In the genomic region with DNA sequence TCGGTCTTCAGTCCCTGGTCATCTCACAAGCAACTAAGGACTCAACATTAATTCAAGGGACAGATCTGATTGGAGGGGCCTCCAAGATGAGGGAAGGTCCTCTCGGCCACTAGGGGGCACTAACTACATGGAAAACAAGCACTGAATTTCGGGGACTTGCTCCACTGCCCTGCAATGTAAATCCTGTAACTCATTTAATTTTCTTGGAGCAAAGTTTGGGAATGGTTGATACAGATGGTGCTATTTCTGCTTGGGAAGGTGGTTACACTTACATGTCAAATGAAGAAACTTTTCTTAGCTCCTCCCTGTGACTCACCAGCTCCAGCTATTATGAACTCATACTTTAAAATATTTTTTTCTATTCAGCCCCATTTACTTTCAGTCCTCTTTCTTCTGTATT, we compare ENCODE assay signal across 8 cellular contexts.
A peak's percentile ranks its signal among the peaks of the same experiment; 100 is the strongest.
DNase-seq lines count a peak whose midpoint lies in the region; ATAC-seq, FAIRE-seq and TF ChIP-seq lines count a peak whose summit lies in the region.

No MANE protein-coding gene starts in this region.

- H3K4me2 ChIP-seq in endothelial cell of umbilical vein (ENCODE audit: insufficient read depth, low read length), result no peak overlapping the region

- dilution Hi-C loops in endothelial cell of umbilical vein (cut with MboI; ENCODE audit: extremely low pct_ligation_motif_present, low sequenced_read_pairs), result no loop called here

- no peaks in the 10 kb centered on the region for H3K9me1 ChIP-seq in endothelial cell of umbilical vein (replicated peaks; ENCODE audit: control insufficient read depth, extremely low read depth, insufficient read depth, low read length)

- POLR2A ChIA-PET in BJ (lab: Charles Lee) (no interaction called here), endothelial cell of umbilical vein (lab: Charles Lee) (no interaction called here)

- H3K4me1 Mint-ChIP-seq in natural killer cell, result no peaks in the 10 kb centered on the region

- DNase-seq in BJ (ENCODE audit: low read depth), result peak; percentile 61
- DNase-seq in NCI-H526 (lab: John Stamatoyannopoulos, UW), result peak; percentile 55 to 87
- peak; percentile 54 to 70 for DNase-seq in activated CD4-positive, alpha-beta T cell treated with anti-CD3 and anti-CD28 coated beads, Interleukin-2, amount 50 U/mL, for 48 hours
- DNase-seq in endothelial cell of umbilical vein (ENCODE audit: low read depth, low spot score), result peak; percentile 81
- DNase-seq in natural killer cell, result no peak
- peak; percentile 70 for DNase-seq in tibial artery

- TF ChIP-seq POLR2A in endothelial cell of umbilical vein (IDR thresholded peaks at IDR 0.05; ENCODE audit: low read depth, low read length), result no peak

- H2AFZ ChIP-seq in endothelial cell of umbilical vein (ENCODE audit: low read depth, low read length), result no peak overlapping the region

- no peaks in the 10 kb centered on the region for H3K36me3 Mint-ChIP-seq in natural killer cell

- peak; percentile 87 for FAIRE-seq in endothelial cell of umbilical vein (lab: Jason Lieb, UNC)

- CTCF ChIA-PET in BJ (lab: Yijun Ruan, JAX) (interaction anchor here (0.6 to 17.0 kb wide), 15 partner anchors 9 to 447 kb away, joined by 3 to 263 read pairs (median 3); no protein-coding TSS in a partner anchor), endothelial cell of umbilical vein (lab: Charles Lee) (interaction anchor here (0.6 to 20.7 kb wide), 12 partner anchors 9 to 458 kb away, joined by 3 to 740 read pairs (median 4); no protein-coding TSS in a partner anchor)

- H3K36me3 ChIP-seq in BJ (ENCODE audit: control insufficient read depth, insufficient read depth, low read length) (no peaks in the 10 kb centered on the region), endothelial cell of umbilical vein (ENCODE audit: control insufficient read depth in 2 of 2, extremely low read depth in 1 of 2, insufficient read depth in 2 of 2, low read length in 2 of 2) (no peaks in the 10 kb centered on the region), tibial artery (no peaks in the 10 kb centered on the region)

- no peaks in the 10 kb centered on the region for H3K9me3 ChIP-seq in endothelial cell of umbilical vein (replicated peaks; ENCODE audit: control insufficient read depth, insufficient read depth, low read length)
- H3K9me3 ChIP-seq in tibial artery, result no peaks in the 10 kb centered on the region

- no peaks in the 10 kb centered on the region for H3K4me1 ChIP-seq in endothelial cell of umbilical vein (ENCODE audit: control insufficient read depth, extremely low read depth, insufficient read depth, low read length)
- H3K4me1 ChIP-seq in tibial artery, result peaks cover 0 to 5% (median 0%) of the 10 kb centered on the region in 4 donors

- no peak overlapping the region for H3K27ac Mint-ChIP-seq in natural killer cell

- no peaks in the 10 kb centered on the region for H3K79me2 ChIP-seq in endothelial cell of umbilical vein (ENCODE audit: control insufficient read depth, insufficient read depth, low read length)

- no peak overlapping the region for H3K4me3 ChIP-seq in BJ (ENCODE audit: low read depth, low read length)
- H3K4me3 ChIP-seq in endothelial cell of umbilical vein (replicated peaks in 1 of 3; ENCODE audit: insufficient read depth in 1 of 3, low read depth in 1 of 3, low read length in 3 of 3), result no peak overlapping the region
- no peak overlapping the region for H3K4me3 ChIP-seq in tibial artery

- intact Hi-C loops in endothelial cell of umbilical vein (cut with micrococcal nuclease) (loop anchor here (1.0 kb wide), 4 partner anchors 11 to 197 kb away; no protein-coding TSS in a partner anchor), natural killer cell (cut with micrococcal nuclease) (loop anchor here (1.0 kb wide), 1 partner anchor 197 kb away; no protein-coding TSS in a partner anchor), tibial artery (cut with DNase I; ENCODE audit: low total_unique reads) (no loop called here)

- no peaks in the 10 kb centered on the region for H4K20me1 ChIP-seq in endothelial cell of umbilical vein (replicated peaks; ENCODE audit: control insufficient read depth, extremely low read depth, insufficient read depth, low read length)

- TF ChIP-seq CTCF in BJ (IDR thresholded peaks at IDR 0.05; ENCODE audit: insufficient read depth, low read depth, low read length), result peak; percentile 77
- TF ChIP-seq CTCF in endothelial cell of umbilical vein (IDR thresholded peaks at IDR 0.05; ENCODE audit: extremely low read depth in 1 of 2, insufficient read depth in 1 of 2, low read depth in 1 of 2, low read length in 2 of 2), result peak; percentile 84 to 93
- peak; percentile 75 for TF ChIP-seq CTCF in natural killer cell (IDR thresholded peaks at IDR 0.05)
- peak; percentile 68 to 72 for TF ChIP-seq CTCF in tibial artery (IDR thresholded peaks at IDR 0.05)

- peaks cover 0 to 14% of the 10 kb centered on the region in 2 donors for H3K27me3 Mint-ChIP-seq in natural killer cell (ENCODE audit: low read depth in 2 of 2)

- BruUV-seq in endothelial cell of umbilical vein (replicated peaks; lab: Mats Ljungman, UMichigan), result no TSS peak

- H3K27me3 ChIP-seq in BJ (ENCODE audit: control insufficient read depth, insufficient read depth, low read length) (no peaks in the 10 kb centered on the region; the same call in 1 of the 2 replicates), endothelial cell of umbilical vein (ENCODE audit: control insufficient read depth in 2 of 2, insufficient read depth in 2 of 2, low read length in 2 of 2) (peaks cover 20 to 29% of the 10 kb centered on the region in 2 experiments), tibial artery (no peaks in the 10 kb centered on the region)

- no peak overlapping the region for H3K27ac ChIP-seq in endothelial cell of umbilical vein (ENCODE audit: insufficient read depth, low read depth, low read length)
- H3K27ac ChIP-seq in tibial artery, result no peak overlapping the region

- no peak overlapping the region for H3K4me3 Mint-ChIP-seq in natural killer cell

- H3K9ac ChIP-seq in endothelial cell of umbilical vein (replicated peaks; ENCODE audit: extremely low read depth, insufficient read depth, low read length), result no peak overlapping the region

- no peaks in the 10 kb centered on the region for H3K9me3 Mint-ChIP-seq in natural killer cell

- peak; percentile 53 for ATAC-seq in GM21367 (IDR thresholded peaks at IDR 0.05; ENCODE audit: unreplicated experiment)
- ATAC-seq in natural killer cell, result peak in 1 of 3 donors; percentile 33
- ATAC-seq in HG03378 (IDR thresholded peaks at IDR 0.05; ENCODE audit: unreplicated experiment), result no peak

TF ChIP-seq in endothelial cell of umbilical vein, 7 proteins besides CTCF, POLR2A, EP300 and RAD21:
- TF ChIP-seq EZH2 (IDR thresholded peaks at IDR 0.05; ENCODE audit: borderline replicate concordance, low read depth, low read length, severe bottlenecking) (no peak), FOS (IDR thresholded peaks at IDR 0.05; ENCODE audit: borderline replicate concordance, insufficient read depth, low read length) (peak; percentile 32), POLR2AphosphoS5 (IDR thresholded peaks at IDR 0.05; ENCODE audit: insufficient read depth, low read depth, low read length) (no peak)
